ENCODE assay signal across 10 cellular contexts in the genomic region with DNA sequence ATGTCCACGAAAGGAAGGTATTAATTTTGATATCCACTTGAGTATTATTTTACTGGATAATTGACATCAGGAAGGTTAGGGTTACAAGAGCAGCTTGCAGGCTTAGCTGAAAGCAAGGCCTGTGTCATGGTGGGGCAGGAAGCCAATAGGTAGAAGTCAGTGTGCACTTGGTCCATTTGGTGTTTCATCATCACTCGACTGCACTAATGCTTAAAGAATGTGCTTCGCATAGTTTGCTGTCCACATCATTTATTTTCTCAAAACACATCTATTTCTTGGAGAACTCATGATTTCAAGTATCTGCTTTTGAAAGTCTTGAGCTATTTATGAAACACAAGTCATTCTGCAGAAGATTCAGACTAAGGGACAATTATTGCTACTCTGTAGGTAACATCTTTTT. TPM values are rescaled to one million over a fixed set of nuclear protein-coding genes. Genes with fewer than 3 reads are reported as not detected.
DNase-seq lines count a peak whose midpoint lies in the region; ATAC-seq and TF ChIP-seq lines count a peak whose summit lies in the region.
"Had no signal": no experiment of that assay in that cellular context is flagged by ENCODE, and none has a peak within 500 bp of the region (broad histone marks: within the 10 kb centered on the region; RNA-seq: fewer than 3 reads in every experiment).

No MANE protein-coding gene starts in this region.

- H3K4me3 Mint-ChIP-seq in stimulated activated memory B cell treated with anti-CD40 and anti-IgM and Interleukin-4, amounts not matched to agents 10 μg/mL and 1 μg/mL and 100 μg/mL, for 72 hours: no peak overlapping the region
- H3K4me3 Mint-ChIP-seq in endothelial cell (ENCODE audit: unreplicated experiment): no peak overlapping the region

- no peak overlapping the region for H3K27ac Mint-ChIP-seq in stimulated activated memory B cell treated with anti-CD40 and anti-IgM and Interleukin-4, amounts not matched to agents 10 μg/mL and 1 μg/mL and 100 μg/mL, for 72 hours
- H3K27ac Mint-ChIP-seq in endothelial cell (ENCODE audit: unreplicated experiment): no peak overlapping the region
- no peak overlapping the region for H3K27ac Mint-ChIP-seq in activated naive CD4-positive, alpha-beta T cell treated with anti-CD3 and anti-CD28 coated beads, Interleukin-2, amount 50 U/mL, for 72 hours

- H3K9me3 ChIP-seq in ascending aorta (no peaks in the 10 kb centered on the region), right atrium auricular region (peaks cover 0 to 4% of the 10 kb centered on the region in 2 donors)

- peaks cover 12% of the 10 kb centered on the region for H3K4me1 Mint-ChIP-seq in stimulated activated memory B cell treated with anti-CD40 and anti-IgM and Interleukin-4, amounts not matched to agents 10 μg/mL and 1 μg/mL and 100 μg/mL, for 72 hours
- H3K4me1 Mint-ChIP-seq in endothelial cell (ENCODE audit: unreplicated experiment): no peaks in the 10 kb centered on the region

- DNase-seq in HL-60 (ENCODE audit: low read depth in 1 of 2, low spot score in 1 of 2) (no peak), ascending aorta (ENCODE audit: low spot score in 2 of 2) (peak in 1 of 2 donors; percentile 93), right atrium auricular region (ENCODE audit: low spot score) (peak; percentile 84), stromal cell of bone marrow (ENCODE audit: low read depth) (peak; percentile 94), endothelial cell (ENCODE audit: low spot score) (no peak), putamen (ENCODE audit: low spot score) (no peak)
- no peak for DNase-seq in activated naive CD4-positive, alpha-beta T cell treated with anti-CD3 and anti-CD28 coated beads, Interleukin-2, amount 50 U/mL, for 72 hours (ENCODE audit: low spot score in 2 of 2)
- DNase-seq: activated CD4-positive, alpha-beta T cell treated with anti-CD3 and anti-CD28 coated beads, Interleukin-2, amount 50 U/mL, for 48 hours; effector CD4-positive, alpha-beta T cell had no signal

- TF ChIP-seq CTCF in HL-60 (IDR thresholded peaks at IDR 0.05; ENCODE audit: insufficient read depth, low read length) (no peak), ascending aorta (IDR thresholded peaks at IDR 0.05) (no peak), right atrium auricular region (IDR thresholded peaks at IDR 0.05) (no peak), endothelial cell (IDR thresholded peaks at IDR 0.05; ENCODE audit: unreplicated experiment) (no peak)

- H3K27me3 Mint-ChIP-seq in stimulated activated memory B cell treated with anti-CD40 and anti-IgM and Interleukin-4, amounts not matched to agents 10 μg/mL and 1 μg/mL and 100 μg/mL, for 72 hours: peaks cover 11% of the 10 kb centered on the region
- H3K27me3 Mint-ChIP-seq in endothelial cell (ENCODE audit: unreplicated experiment): peaks cover 5% of the 10 kb centered on the region

- peaks cover 7% of the 10 kb centered on the region for H3K9me3 Mint-ChIP-seq in stimulated activated memory B cell treated with anti-CD40 and anti-IgM and Interleukin-4, amounts not matched to agents 10 μg/mL and 1 μg/mL and 100 μg/mL, for 72 hours
- no peaks in the 10 kb centered on the region for H3K9me3 Mint-ChIP-seq in endothelial cell (ENCODE audit: unreplicated experiment)
- peaks cover 30 to 35% of the 10 kb centered on the region in 2 donors for H3K9me3 Mint-ChIP-seq in activated naive CD4-positive, alpha-beta T cell treated with anti-CD3 and anti-CD28 coated beads, Interleukin-2, amount 50 U/mL, for 72 hours

- no peaks in the 10 kb centered on the region for H3K27me3 ChIP-seq in HL-60 (ENCODE audit: insufficient read depth, poor library complexity, severe bottlenecking)
- H3K27me3 ChIP-seq in ascending aorta: no peaks in the 10 kb centered on the region
- no peaks in the 10 kb centered on the region for H3K27me3 ChIP-seq in right atrium auricular region

- no peaks in the 10 kb centered on the region for H3K36me3 Mint-ChIP-seq in stimulated activated memory B cell treated with anti-CD40 and anti-IgM and Interleukin-4, amounts not matched to agents 10 μg/mL and 1 μg/mL and 100 μg/mL, for 72 hours
- H3K36me3 Mint-ChIP-seq in endothelial cell (ENCODE audit: low read depth, unreplicated experiment): peaks cover 6% of the 10 kb centered on the region
- peaks cover 15 to 31% of the 10 kb centered on the region in 2 donors for H3K36me3 Mint-ChIP-seq in activated naive CD4-positive, alpha-beta T cell treated with anti-CD3 and anti-CD28 coated beads, Interleukin-2, amount 50 U/mL, for 72 hours

- intact Hi-C loops in ascending aorta (cut with DNase I): loop anchor here (2.0 kb wide), 3 partner anchors 43 to 325 kb away; no protein-coding TSS in a partner anchor

- H3K4me3 ChIP-seq in HL-60 (replicated peaks; ENCODE audit: insufficient read depth, low read length) (no peak overlapping the region), ascending aorta (no peak overlapping the region), right atrium auricular region (no peak overlapping the region)

- peak overlapping the region; percentile 22 for H3K27ac ChIP-seq in HL-60 (replicated peaks)
- peak overlapping the region; percentile 33 to 69 for H3K27ac ChIP-seq in ascending aorta
- no peak overlapping the region for H3K27ac ChIP-seq in right atrium auricular region

- H3K4me1 ChIP-seq in ascending aorta: peaks cover 0 to 15% of the 10 kb centered on the region in 2 donors
- no peaks in the 10 kb centered on the region for H3K4me1 ChIP-seq in right atrium auricular region

- no peak for ATAC-seq in stimulated activated memory B cell treated with anti-CD40 and anti-IgM and Interleukin-4, amounts not matched to agents 10 μg/mL and 1 μg/mL and 100 μg/mL, for 72 hours
- no peak for ATAC-seq in activated naive CD4-positive, alpha-beta T cell treated with anti-CD3 and anti-CD28 coated beads, Interleukin-2, amount 50 U/mL, for 72 hours

- H3K36me3 ChIP-seq in ascending aorta (no peaks in the 10 kb centered on the region), right atrium auricular region (no peaks in the 10 kb centered on the region)

RNA-seq across cellular contexts. Expression of a gene that starts 59.6 kb away (rescaled TPM):
- total RNA-seq in ascending aorta (3.5 TPM), right atrium auricular region (1 to 10 TPM; 2.2 to 4.3 TPM), endothelial cell (ENCODE audit: unreplicated experiment) (10.6 TPM)
- total RNA-seq in activated naive CD4-positive, alpha-beta T cell treated with anti-CD3 and anti-CD28 coated beads, Interleukin-2, amount 50 U/mL, for 72 hours: under 1 TPM; 0.25 to 0.59 TPM

Comparison
In these comparisons a context has a peak if more than half of its experiments do, and no peak if none do; other contexts are left out.
1. DNase-seq: peak in right atrium auricular region (single experiment) and stromal cell of bone marrow (single experiment); none in HL-60 (0 of 2), endothelial cell (single experiment), activated naive CD4-positive, alpha-beta T cell treated with anti-CD3 and anti-CD28 coated beads, Interleukin-2, amount 50 U/mL, for 72 hours (0 of 2) and putamen (single experiment).
2. H3K27ac ChIP-seq: peak in HL-60 (single experiment) and ascending aorta (2 of 2); none in right atrium auricular region (0 of 2).